ENCODE assay signal across 8 cellular contexts in the genomic region with DNA sequence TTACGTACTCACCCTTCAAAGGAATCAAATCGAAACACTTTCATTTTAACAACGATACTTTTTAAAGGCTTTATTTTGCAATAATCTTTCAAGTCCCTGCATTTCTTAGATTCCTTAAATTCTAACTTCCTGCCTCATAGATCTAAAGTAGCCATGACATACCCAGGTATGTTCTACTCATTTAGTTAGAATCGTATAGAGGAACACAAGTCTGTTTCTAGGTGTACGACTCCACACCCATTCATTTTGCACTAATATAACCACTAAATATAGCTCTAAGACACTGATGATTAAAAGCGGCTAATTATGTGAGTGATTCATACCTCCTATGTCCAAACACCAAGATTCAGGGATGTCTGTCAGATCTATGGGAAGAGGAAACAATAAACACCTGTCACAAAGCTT. TPM values are rescaled to one million over a fixed set of nuclear protein-coding genes. Genes with fewer than 3 reads are reported as not detected.
DNase-seq lines count a peak whose midpoint lies in the region; ATAC-seq and TF ChIP-seq lines count a peak whose summit lies in the region.

No MANE protein-coding gene starts in this region.

- POLR2A ChIA-PET in MCF 10A (lab: Yijun Ruan, JAX): interaction anchor here (0.8 to 3.5 kb wide), 15 partner anchors 8 to 152 kb away, joined by 3 to 31 read pairs (median 5); no protein-coding TSS in a partner anchor

- H3K4me1 Mint-ChIP-seq in IgD-negative memory B cell (peaks cover 26 to 35% (median 32%) of the 10 kb centered on the region in 3 donors), MCF 10A (ENCODE audit: insufficient read depth, unreplicated experiment) (peaks cover 37% of the 10 kb centered on the region)

- H3K4me2 ChIP-seq in BLaER1: peak overlapping the region; percentile 98

- H3K36me3 ChIP-seq in BLaER1 (peaks cover 20% of the 10 kb centered on the region), lung (ENCODE audit: control insufficient read depth in 2 of 2, insufficient read depth in 2 of 2, low read length in 2 of 2) (no peaks in the 10 kb centered on the region), aorta (ENCODE audit: control insufficient read depth in 1 of 2, insufficient read depth in 2 of 2, low read length in 1 of 2) (no peaks in the 10 kb centered on the region)

- H3K27me3 ChIP-seq in BLaER1 (peaks cover 8% of the 10 kb centered on the region), lung (ENCODE audit: control insufficient read depth, insufficient read depth) (no peaks in the 10 kb centered on the region), aorta (ENCODE audit: control insufficient read depth in 1 of 2, insufficient read depth in 2 of 2, low read length in 1 of 2) (no peaks in the 10 kb centered on the region)

- no peak for ATAC-seq in lung (ENCODE audit: insufficient read depth, low FRiP score)
- ATAC-seq in aorta (ENCODE audit: low FRiP score): no peak

- WGBS in lung, 2 donors: 28 to 44% methylated on average over 6 of the region's 6 CpGs
- WGBS in aorta, 2 donors: 1 to 2% methylated on average over 6 of the region's 6 CpGs

- no peaks in the 10 kb centered on the region for H3K27me3 Mint-ChIP-seq in IgD-negative memory B cell
- H3K27me3 Mint-ChIP-seq in MCF 10A (ENCODE audit: insufficient read depth, unreplicated experiment): no peaks in the 10 kb centered on the region

- no TSS peak for BruUV-seq in MCF 10A (replicated peaks; lab: Mats Ljungman, UMichigan)

- peak overlapping the region; percentile 92 for H3K9ac ChIP-seq in BLaER1

- H4K20me1 ChIP-seq in BLaER1: peaks cover 58% of the 10 kb centered on the region

- intact Hi-C loops in MCF 10A (cut with micrococcal nuclease) (loop anchor here (1.0 kb wide), 1 partner anchor 108 kb away; no protein-coding TSS in a partner anchor), aorta (cut with DNase I) (loop anchor here (5.0 kb wide), 3 partner anchors 57 to 102 kb away; no protein-coding TSS in a partner anchor)

- peaks cover 52% of the 10 kb centered on the region for H3K4me1 ChIP-seq in BLaER1
- peaks cover 6 to 16% of the 10 kb centered on the region in 2 donors for H3K4me1 ChIP-seq in lung (ENCODE audit: control insufficient read depth in 2 of 2, insufficient read depth in 2 of 2, low read length in 2 of 2)
- H3K4me1 ChIP-seq in aorta (ENCODE audit: control insufficient read depth in 1 of 2, insufficient read depth in 2 of 2, low read length in 2 of 2): peaks cover 0 to 3% of the 10 kb centered on the region in 2 donors

- H3K36me3 Mint-ChIP-seq in IgD-negative memory B cell (peaks cover 2% of the 10 kb centered on the region), MCF 10A (ENCODE audit: insufficient read depth, unreplicated experiment) (peaks cover 10% of the 10 kb centered on the region)

- CTCF ChIA-PET in MCF 10A (lab: Yijun Ruan, JAX): interaction anchor here (0.6 to 3.7 kb wide), 4 partner anchors 9 to 108 kb away, joined by 4 to 32 read pairs (median 8); no protein-coding TSS in a partner anchor

- H3K27ac Mint-ChIP-seq in IgD-negative memory B cell (peak overlapping the region; percentile 78 to 99 (median 87)), MCF 10A (ENCODE audit: low read depth, unreplicated experiment) (peak overlapping the region; percentile 92)

- H3K4me3 ChIP-seq in BLaER1 (peak overlapping the region; percentile 88), lung (peak overlapping the region; percentile 72), aorta (ENCODE audit: low read length in 2 of 2) (peak overlapping the region; percentile 89 to 95)

- H3K27ac ChIP-seq in BLaER1: peak overlapping the region; percentile 92
- H3K27ac ChIP-seq in lung (ENCODE audit: low read depth in 1 of 2, low read length in 1 of 2): peak overlapping the region; percentile 90 to 94
- H3K27ac ChIP-seq in aorta (ENCODE audit: low read depth in 1 of 2, low read length in 2 of 2): peak overlapping the region; percentile 80 to 96

- H3K9me3 ChIP-seq in BLaER1 (no peaks in the 10 kb centered on the region), lung (ENCODE audit: control insufficient read depth in 2 of 2, insufficient read depth in 1 of 2, low read length in 1 of 2) (no peaks in the 10 kb centered on the region), aorta (ENCODE audit: control insufficient read depth, low read length) (no peaks in the 10 kb centered on the region)

- DNase-seq in MCF 10A (ENCODE audit: unreplicated experiment) (peak; percentile 39), lung (ENCODE audit: low spot score) (no peak), aorta (no peak), iPS-NIHi7 (ENCODE audit: extremely low spot score) (no peak), NCI-H2196 (lab: John Stamatoyannopoulos, UW; ENCODE audit: unreplicated experiment) (no peak)
- DNase-seq in stimulated activated CD4-positive, alpha-beta T cell treated with anti-CD3 and anti-CD28 coated beads, Interleukin-4, amount 100 ng/mL, for 4 hours: no peak

- H3K4me3 Mint-ChIP-seq in IgD-negative memory B cell (peak overlapping the region; percentile 82 to 96 (median 92)), MCF 10A (ENCODE audit: unreplicated experiment) (peak overlapping the region; percentile 86)

- no peak for TF ChIP-seq CTCF in MCF 10A (IDR thresholded peaks at IDR 0.05; ENCODE audit: unreplicated experiment)
- TF ChIP-seq CTCF in lung (IDR thresholded peaks at IDR 0.05; ENCODE audit: control extremely low read depth, extremely low read depth): no peak

- H3K9me3 Mint-ChIP-seq in IgD-negative memory B cell (no peaks in the 10 kb centered on the region), MCF 10A (ENCODE audit: unreplicated experiment) (no peaks in the 10 kb centered on the region)

RNA-seq across cellular contexts. Expression of a gene that starts 1.3 kb away (rescaled TPM):
- polyA plus RNA-seq in IgD-negative memory B cell (4.2 TPM), lung (10 to 100 TPM; 26.6 to 58.9 TPM), aorta (10 to 100 TPM; 14.1 to 38.7 TPM)
- total RNA-seq in MCF 10A (2022) (119 and 125 TPM in 2 replicates), lung (100 to 1,000 TPM in 1 of 2 donors, 10 to 100 TPM in 1; 92.0 to 166 TPM), aorta (100 to 1,000 TPM; 127 to 189 TPM)
